Comparison of ENCODE assay signal across 9 cellular contexts in the genomic region with DNA sequence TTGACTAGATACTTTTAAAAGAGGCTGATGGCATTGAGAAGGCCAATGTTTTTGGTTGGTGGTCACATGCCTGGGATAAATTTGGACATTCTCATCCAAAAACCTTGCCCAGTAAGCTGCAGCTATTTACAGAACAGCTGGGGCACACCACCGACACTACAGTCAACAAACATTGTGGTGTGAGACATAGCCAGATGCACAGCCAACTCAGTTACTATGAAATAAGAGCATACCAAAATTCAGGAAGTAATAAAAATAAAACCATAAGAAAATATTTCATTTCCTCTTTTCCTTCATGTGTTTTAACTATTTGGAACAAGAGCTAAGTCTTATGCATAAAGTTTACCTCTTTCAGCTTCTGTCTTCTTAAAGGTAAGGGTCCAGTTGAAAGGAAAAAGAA. TPM values are rescaled to one million over a fixed set of nuclear protein-coding genes. Genes with fewer than 3 reads are reported as not detected.
DNase-seq lines count a peak whose midpoint lies in the region; ATAC-seq and TF ChIP-seq lines count a peak whose summit lies in the region.
"Had no signal": no experiment of that assay in that cellular context is flagged by ENCODE, and none has a peak within 500 bp of the region (broad histone marks: within the 10 kb centered on the region; RNA-seq: fewer than 3 reads in every experiment).

No MANE protein-coding gene starts in this region.

- H3K79me2 ChIP-seq in neural progenitor cell (ENCODE audit: low read depth) = no peaks in the 10 kb centered on the region

- no peak overlapping the region for H3K4me3 ChIP-seq in neural progenitor cell

- no peaks in the 10 kb centered on the region for H3F3A ChIP-seq in neural progenitor cell (ENCODE audit: low read depth)

- no peak overlapping the region for H3K27ac Mint-ChIP-seq in neural progenitor cell

- peaks cover 10% of the 10 kb centered on the region for H3K36me3 Mint-ChIP-seq in neural progenitor cell

- H3K36me3 ChIP-seq in neural progenitor cell = no peaks in the 10 kb centered on the region

- no peak overlapping the region for H2AFZ ChIP-seq in neural progenitor cell (replicated peaks)

- no peak overlapping the region for H3K27ac ChIP-seq in neural progenitor cell

- no peaks in the 10 kb centered on the region for H3K4me1 ChIP-seq in neural progenitor cell

- H3K9me3 Mint-ChIP-seq in neural progenitor cell = no peaks in the 10 kb centered on the region

- H3K4me1 Mint-ChIP-seq in neural progenitor cell = peaks cover 5% of the 10 kb centered on the region

- H3K27me3 ChIP-seq in neural progenitor cell = no peaks in the 10 kb centered on the region

- H3K4me3 Mint-ChIP-seq in neural progenitor cell = no peak overlapping the region

- H3K27me3 Mint-ChIP-seq in neural progenitor cell (ENCODE audit: insufficient read depth, low read depth) = no peaks in the 10 kb centered on the region

- ATAC-seq in GM21723 (IDR thresholded peaks at IDR 0.05; ENCODE audit: unreplicated experiment) = peak; percentile 75
- no peak for ATAC-seq in HG02571 (IDR thresholded peaks at IDR 0.05; ENCODE audit: unreplicated experiment)

- no peak overlapping the region for H3K9ac ChIP-seq in neural progenitor cell

- in situ Hi-C loops in GM13977 (cut with MboI; ENCODE audit: low pct_unique_long_range_greater_than_20kb, low sequenced_read_pairs, unreplicated experiment) = no loop called here

- H4K20me1 ChIP-seq in neural progenitor cell (ENCODE audit: low read depth) = no peaks in the 10 kb centered on the region

- DNase-seq in GM13977 (ENCODE audit: low spot score) (peak; percentile 14), LHCN-M2 (ENCODE audit: low read depth) (peak; percentile 79), germinal center (ENCODE audit: low spot score) (peak; percentile 56), NCI-H524 (lab: John Stamatoyannopoulos, UW) (no peak), T-helper 2 cell (no peak), neural progenitor cell (ENCODE audit: low spot score) (no peak)
- DNase-seq: kidney had no signal

- no peaks in the 10 kb centered on the region for H3K9me3 ChIP-seq in neural progenitor cell (ENCODE audit: low read depth)

- H3K4me2 ChIP-seq in neural progenitor cell = no peak overlapping the region

- TF ChIP-seq CTCF in GM13977 (IDR thresholded peaks at IDR 0.05; ENCODE audit: extremely low read depth, insufficient read depth, missing control alignments) = no peak
- no peak for TF ChIP-seq CTCF in neural progenitor cell (IDR thresholded peaks at IDR 0.05)

RNA-seq across cellular contexts. Expression of a gene that starts 8.8 kb away (rescaled TPM):
- total RNA-seq in LHCN-M2 (2014; rRNA removed) = 7.4 and 8.9 TPM in 2 replicates
- 3.0 TPM for polyA plus RNA-seq in LHCN-M2 (2012)
- 6.4 and 7.3 TPM in 2 replicates for total RNA-seq in neural progenitor cell (ENCODE audit: low replicate concordance)

Comparison
In these comparisons a context has a peak if more than half of its experiments do, and no peak if none do; other contexts are left out.
1. DNase-seq: peak in GM13977 (single experiment), LHCN-M2 (single experiment) and germinal center (single experiment); none in NCI-H524 (0 of 2), T-helper 2 cell (0 of 5) and neural progenitor cell (single experiment).